ENCODE assay signal across 11 cellular contexts in genomic region chr2:136394136-136395060, GRCh38.
DNase-seq lines count a peak whose midpoint lies in the region; ATAC-seq and TF ChIP-seq lines count a peak whose summit lies in the region.
"Had no signal": no experiment of that assay in that cellular context is flagged by ENCODE, and none has a peak within 500 bp of the region (broad histone marks: within the 10 kb centered on the region; RNA-seq: fewer than 3 reads in every experiment).

No MANE protein-coding gene starts in this region.

- no peaks in the 10 kb centered on the region for H3K27me3 ChIP-seq in testis
- H3K27me3 ChIP-seq: neutrophil had no signal

- no peaks in the 10 kb centered on the region for H3K36me3 ChIP-seq in testis (ENCODE audit: low read depth, missing control alignments)
- H3K36me3 ChIP-seq: neutrophil had no signal

- peaks cover 8 to 33% (median 14%) of the 10 kb centered on the region in 4 donors for H3K4me1 Mint-ChIP-seq in naive thymus-derived CD8-positive, alpha-beta T cell

- no peak overlapping the region for H3K4me3 Mint-ChIP-seq in naive thymus-derived CD8-positive, alpha-beta T cell
- H3K4me3 Mint-ChIP-seq: central memory CD8-positive, alpha-beta T cell had no signal

- H3K27ac Mint-ChIP-seq in naive thymus-derived CD8-positive, alpha-beta T cell, result no peak overlapping the region

- H3K9me3 ChIP-seq in testis, result no peaks in the 10 kb centered on the region
- H3K9me3 ChIP-seq: neutrophil had no signal

- H3K4me3 ChIP-seq in epithelial cell of esophagus (ENCODE audit: low read length) (no peak overlapping the region), testis (no peak overlapping the region)
- H3K4me3 ChIP-seq: PC-9 had no signal

- TF ChIP-seq CTCF in epithelial cell of esophagus (IDR thresholded peaks at IDR 0.05; ENCODE audit: insufficient read depth, low read depth, low read length, missing control alignments) (no peak), testis (IDR thresholded peaks at IDR 0.05) (no peak)

- no peaks in the 10 kb centered on the region for H3K9me3 Mint-ChIP-seq in naive thymus-derived CD8-positive, alpha-beta T cell
- H3K9me3 Mint-ChIP-seq: central memory CD8-positive, alpha-beta T cell had no signal

- POLR2A ChIA-PET in naive thymus-derived CD8-positive, alpha-beta T cell (lab: Charles Lee), result no interaction called here

- DNase-seq in epithelial cell of esophagus (ENCODE audit: low read depth), result peak; percentile 33
- DNase-seq in COLO829 (ENCODE audit: low spot score), result no peak
- no peak for DNase-seq in testis
- DNase-seq in naive thymus-derived CD8-positive, alpha-beta T cell, result no peak
- DNase-seq: hypothalamus, PC-9 had no signal

- peaks cover 0 to 5% (median 0%) of the 10 kb centered on the region in 5 donors for H3K27me3 Mint-ChIP-seq in naive thymus-derived CD8-positive, alpha-beta T cell

- no peak overlapping the region for H3K27ac ChIP-seq in testis
- H3K27ac ChIP-seq: neutrophil, PC-9 had no signal

- intact Hi-C loops in testis (cut with DNase I; ENCODE audit: low total_unique reads), result no loop called here

- WGBS in testis, 2 donors, result 76 to 87% methylated on average over 8 of the region's 8 CpGs

- no peaks in the 10 kb centered on the region for H3K4me1 ChIP-seq in testis

- peak; percentile 60 for ATAC-seq in GM18867 (IDR thresholded peaks at IDR 0.05; ENCODE audit: unreplicated experiment)
- ATAC-seq in GM21390 (IDR thresholded peaks at IDR 0.05; ENCODE audit: unreplicated experiment), result peak; percentile 72
- ATAC-seq in HG03139 (IDR thresholded peaks at IDR 0.05; ENCODE audit: unreplicated experiment), result peak; percentile 68
- ATAC-seq in naive thymus-derived CD8-positive, alpha-beta T cell, result no peak

- no peak for TF ChIP-seq POLR2A in testis (IDR thresholded peaks at IDR 0.05)

- no peaks in the 10 kb centered on the region for H3K36me3 Mint-ChIP-seq in naive thymus-derived CD8-positive, alpha-beta T cell

Comparison
In these comparisons a context has a peak if more than half of its experiments do, and no peak if none do; other contexts are left out.
1. ATAC-seq: peak in GM18867 (single experiment), GM21390 (single experiment) and HG03139 (single experiment); none in naive thymus-derived CD8-positive, alpha-beta T cell (0 of 2).